16 cellular contexts compared by ENCODE assay signal in the genomic region with DNA sequence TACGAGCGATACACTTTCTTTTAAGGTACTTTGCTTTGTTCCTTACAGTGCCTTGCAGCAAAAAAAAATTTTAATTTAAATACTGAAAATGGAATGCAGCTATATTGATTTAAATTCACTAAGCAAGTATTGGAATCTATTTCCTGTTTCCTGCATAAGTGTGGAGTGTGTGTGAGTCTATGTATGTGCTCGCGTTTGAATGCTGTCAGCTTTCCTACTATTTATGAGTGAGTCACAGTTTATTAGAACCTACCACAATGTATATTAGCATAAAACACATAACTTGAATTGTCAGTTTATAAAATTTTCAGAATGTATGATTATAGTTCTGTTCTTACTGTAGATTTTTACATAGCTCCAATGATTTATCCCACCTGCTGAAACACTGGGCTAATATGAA.
"Had no signal": no experiment of that assay in that cellular context is flagged by ENCODE, and none has a peak within 500 bp of the region (broad histone marks: within the 10 kb centered on the region; RNA-seq: fewer than 3 reads in every experiment).

No MANE protein-coding gene starts in this region.

- DNase-seq: activated CD4-positive, alpha-beta T cell treated with anti-CD3 and anti-CD28 coated beads for 36 hours; activated CD8-positive, alpha-beta memory T cell treated with anti-CD3 and anti-CD28 coated beads, Interleukin-2, amount 50 U/mL, for 4 hours; activated CD8-positive, alpha-beta T cell treated with anti-CD3 and anti-CD28 coated beads for 36 hours; activated gamma-delta T cell treated with Interleukin-2 at 50 U/mL for 16 hours; activated naive CD8-positive, alpha-beta T cell treated with anti-CD3 and anti-CD28 coated beads for 36 hours; activated T-cell treated with anti-CD3 and anti-CD28 coated beads, Interleukin-2, amount 50 U/mL, for 72 hours; left ventricle myocardium superior; naive thymus-derived CD4-positive, alpha-beta T cell; occipital lobe; psoas muscle; right lobe of liver; thyroid gland; uterus; WERI-Rb-1 had no signal

- H3K79me2 ChIP-seq: hepatocyte had no signal

- H3K4me2 ChIP-seq: hepatocyte had no signal

- H3K27ac ChIP-seq: hepatocyte, psoas muscle, right lobe of liver, thyroid gland, uterus, WERI-Rb-1 had no signal

- H3K36me3 ChIP-seq: right lobe of liver, thyroid gland, uterus, WERI-Rb-1 had no signal

- H3K4me1 ChIP-seq: psoas muscle, right lobe of liver, thyroid gland, uterus had no signal

- ATAC-seq: activated CD4-positive, alpha-beta T cell treated with anti-CD3 and anti-CD28 coated beads for 36 hours; activated CD8-positive, alpha-beta T cell treated with anti-CD3 and anti-CD28 coated beads for 36 hours; activated T-cell treated with anti-CD3 and anti-CD28 coated beads, Interleukin-2, amount 50 U/mL, for 72 hours; left ventricle myocardium superior; naive thymus-derived CD4-positive, alpha-beta T cell; psoas muscle; right lobe of liver; stimulated activated effector memory CD8-positive, alpha-beta T cell treated with anti-CD3 and anti-CD28 coated beads, Interleukin-12 subunit alpha, Interleukin-12 subunit beta, amount 100 ng/mL, for 72 hours had no signal

- H3K4me3 ChIP-seq: hepatocyte, psoas muscle, right lobe of liver, thyroid gland, uterus had no signal

- H3K27me3 ChIP-seq: hepatocyte, right lobe of liver, thyroid gland, uterus had no signal

- H3K9me3 ChIP-seq: psoas muscle, right lobe of liver, thyroid gland, uterus had no signal

- H2AFZ ChIP-seq: hepatocyte had no signal
